15 cellular contexts compared by ENCODE assay signal in the genomic region with DNA sequence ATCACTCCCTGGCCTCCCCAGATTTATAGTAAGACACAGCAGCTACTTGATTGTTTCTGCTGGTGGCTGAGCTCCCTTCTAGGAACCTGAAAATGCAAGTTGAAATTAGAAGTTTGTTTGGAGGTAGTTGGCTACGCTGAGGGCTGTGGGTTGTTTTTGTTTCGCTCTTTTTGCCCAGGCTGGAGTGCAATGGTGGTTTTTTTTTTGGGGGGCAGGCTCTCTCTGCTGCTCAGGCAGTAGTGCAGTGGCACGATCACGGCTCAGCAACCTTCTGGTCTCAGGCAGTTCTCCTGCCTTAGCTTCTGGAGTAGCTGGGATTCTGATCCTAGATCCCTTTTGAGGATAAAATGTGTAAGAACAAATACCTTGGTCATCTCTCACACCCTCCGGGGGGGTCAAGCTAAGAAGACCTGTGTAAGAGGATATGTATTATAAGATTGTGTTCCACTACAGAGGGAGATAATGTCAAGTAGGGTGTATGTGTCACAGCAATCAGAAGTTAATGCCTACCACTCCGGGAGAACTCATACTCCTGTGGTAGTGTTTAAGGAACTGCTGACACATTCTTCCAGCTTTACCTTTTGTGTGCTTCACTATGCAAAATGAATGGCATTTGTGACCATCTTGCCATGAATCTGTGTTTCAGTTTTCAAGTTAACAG. TPM values are rescaled to one million over a fixed set of nuclear protein-coding genes. Genes with fewer than 3 reads are reported as not detected.
DNase-seq lines count a peak whose midpoint lies in the region; ATAC-seq, FAIRE-seq and TF ChIP-seq lines count a peak whose summit lies in the region.
"Had no signal": no experiment of that assay in that cellular context is flagged by ENCODE, and none has a peak within 500 bp of the region (broad histone marks: within the 10 kb centered on the region; RNA-seq: fewer than 3 reads in every experiment).

No MANE protein-coding gene starts in this region.

- FAIRE-seq in GM19239 (lab: Jason Lieb, UNC), result peak; percentile 74

- intact Hi-C loops in CD4-positive, alpha-beta T cell (cut with DNase I, micrococcal nuclease), result loop anchor here in 1 of 2 experiments (10.0 kb wide), 1 partner anchor 854 kb away; a partner anchor contains a TSS
- intact Hi-C loops in activated CD8-positive, alpha-beta T cell treated with anti-CD3 and anti-CD28 coated beads for 36 hours (cut with micrococcal nuclease), result loop anchor here (10.0 kb wide), 1 partner anchor 276 kb away; a partner anchor contains a TSS

- no peaks in the 10 kb centered on the region for H3K27me3 Mint-ChIP-seq in CD4-positive, alpha-beta T cell
- H3K27me3 Mint-ChIP-seq in activated CD8-positive, alpha-beta T cell treated with anti-CD3 and anti-CD28 coated beads for 36 hours, result no peaks in the 10 kb centered on the region

- H3K27ac Mint-ChIP-seq in CD4-positive, alpha-beta T cell, result peak overlapping the region; percentile 27
- peak overlapping the region; percentile 31 for H3K27ac Mint-ChIP-seq in activated CD8-positive, alpha-beta T cell treated with anti-CD3 and anti-CD28 coated beads for 36 hours

- no peak for DNase-seq in CD4-positive, alpha-beta T cell
- DNase-seq in GM19239 (ENCODE audit: insufficient read length, low spot score) (no peak), kidney tubule cell (ENCODE audit: low spot score) (peak; percentile 87), mucosa of gallbladder (ENCODE audit: low spot score) (no peak), left lobe of liver (ENCODE audit: low spot score) (no peak), iPS-NIHi11 (ENCODE audit: low spot score) (no peak)
- no peak for DNase-seq in activated CD8-positive, alpha-beta T cell treated with anti-CD3 and anti-CD28 coated beads for 36 hours
- DNase-seq in effector CD4-positive, alpha-beta T cell, result no peak
- DNase-seq: activated CD4-positive, alpha-beta T cell treated with anti-CD3 and anti-CD28 coated beads for 4 hours; activated naive CD4-positive, alpha-beta T cell; left cardiac atrium; NCI-H1048; right cardiac atrium; stimulated activated CD4-positive, alpha-beta T cell treated with anti-CD3 and anti-CD28 coated beads, Interleukin-4, amount 100 ng/mL, for 24 hours; stimulated activated naive CD4-positive, alpha-beta T cell treated with Interleukin-2 at 50 U/mL for 16 hours had no signal

- CTCF ChIA-PET in CD4-positive, alpha-beta T cell (lab: Charles Lee), result interaction anchor here (1.2 kb wide), 1 partner anchor 9 kb away, joined by 3 read pairs; no protein-coding TSS in a partner anchor
- CTCF ChIA-PET in activated CD8-positive, alpha-beta T cell treated with anti-CD3 and anti-CD28 coated beads for 36 hours (lab: Charles Lee), result interaction anchor here (1.0 to 1.6 kb wide), 3 partner anchors 43 to 244 kb away, joined by 3 to 5 read pairs (median 4); no protein-coding TSS in a partner anchor

- TF ChIP-seq CTCF in CD4-positive, alpha-beta T cell (IDR thresholded peaks at IDR 0.05), result no peak
- TF ChIP-seq CTCF in activated CD8-positive, alpha-beta T cell treated with anti-CD3 and anti-CD28 coated beads for 36 hours (IDR thresholded peaks at IDR 0.05), result no peak

- peaks cover 78% of the 10 kb centered on the region for H3K4me1 Mint-ChIP-seq in CD4-positive, alpha-beta T cell (ENCODE audit: low read depth)
- peaks cover 67% of the 10 kb centered on the region for H3K4me1 Mint-ChIP-seq in activated CD8-positive, alpha-beta T cell treated with anti-CD3 and anti-CD28 coated beads for 36 hours (ENCODE audit: low read depth)

- H3K9me3 Mint-ChIP-seq in CD4-positive, alpha-beta T cell, result no peaks in the 10 kb centered on the region
- H3K9me3 Mint-ChIP-seq in activated CD8-positive, alpha-beta T cell treated with anti-CD3 and anti-CD28 coated beads for 36 hours, result no peaks in the 10 kb centered on the region

- peaks cover 44% of the 10 kb centered on the region for H3K36me3 Mint-ChIP-seq in CD4-positive, alpha-beta T cell (ENCODE audit: low read depth)
- peaks cover 30% of the 10 kb centered on the region for H3K36me3 Mint-ChIP-seq in activated CD8-positive, alpha-beta T cell treated with anti-CD3 and anti-CD28 coated beads for 36 hours (ENCODE audit: low read depth)

- POLR2A ChIA-PET in CD4-positive, alpha-beta T cell (lab: Charles Lee), result no interaction called here
- POLR2A ChIA-PET in activated CD8-positive, alpha-beta T cell treated with anti-CD3 and anti-CD28 coated beads for 36 hours (lab: Charles Lee), result interaction anchor here (0.7 to 1.8 kb wide), 2 partner anchors 10 to 275 kb away, joined by 3 to 7 read pairs; a partner anchor contains a TSS

- no peaks in the 10 kb centered on the region for H3K27me3 ChIP-seq in CD4-positive, alpha-beta T cell (ENCODE audit: control insufficient read depth, insufficient read depth, low read length)

- ATAC-seq in CD4-positive, alpha-beta T cell (ENCODE audit: poor library complexity), result no peak
- ATAC-seq in activated CD8-positive, alpha-beta T cell treated with anti-CD3 and anti-CD28 coated beads for 36 hours, result peak; percentile 38
- ATAC-seq in left lobe of liver, result no peak

- H3K4me3 Mint-ChIP-seq in CD4-positive, alpha-beta T cell, result peak overlapping the region; percentile 20
- H3K4me3 Mint-ChIP-seq in activated CD8-positive, alpha-beta T cell treated with anti-CD3 and anti-CD28 coated beads for 36 hours, result no peak overlapping the region

- H3K27ac ChIP-seq in CD4-positive, alpha-beta T cell (ENCODE audit: low read depth, low read length), result no peak overlapping the region

- H3K9me3 ChIP-seq in CD4-positive, alpha-beta T cell (ENCODE audit: control insufficient read depth, low read length), result no peaks in the 10 kb centered on the region

RNA-seq across cellular contexts. Expression of a gene that starts 9.7 kb away (rescaled TPM):
- total RNA-seq in CD4-positive, alpha-beta T cell, result 10 to 100 TPM; 57.1 to 58.4 TPM
- total RNA-seq in activated CD8-positive, alpha-beta T cell treated with anti-CD3 and anti-CD28 coated beads for 36 hours, result 10 to 100 TPM; 30.5 to 31.6 TPM
- total RNA-seq in mucosa of gallbladder (49.8 TPM), left lobe of liver (12.8 TPM)
